ENCODE assay signal across 21 cellular contexts in the genomic region with DNA sequence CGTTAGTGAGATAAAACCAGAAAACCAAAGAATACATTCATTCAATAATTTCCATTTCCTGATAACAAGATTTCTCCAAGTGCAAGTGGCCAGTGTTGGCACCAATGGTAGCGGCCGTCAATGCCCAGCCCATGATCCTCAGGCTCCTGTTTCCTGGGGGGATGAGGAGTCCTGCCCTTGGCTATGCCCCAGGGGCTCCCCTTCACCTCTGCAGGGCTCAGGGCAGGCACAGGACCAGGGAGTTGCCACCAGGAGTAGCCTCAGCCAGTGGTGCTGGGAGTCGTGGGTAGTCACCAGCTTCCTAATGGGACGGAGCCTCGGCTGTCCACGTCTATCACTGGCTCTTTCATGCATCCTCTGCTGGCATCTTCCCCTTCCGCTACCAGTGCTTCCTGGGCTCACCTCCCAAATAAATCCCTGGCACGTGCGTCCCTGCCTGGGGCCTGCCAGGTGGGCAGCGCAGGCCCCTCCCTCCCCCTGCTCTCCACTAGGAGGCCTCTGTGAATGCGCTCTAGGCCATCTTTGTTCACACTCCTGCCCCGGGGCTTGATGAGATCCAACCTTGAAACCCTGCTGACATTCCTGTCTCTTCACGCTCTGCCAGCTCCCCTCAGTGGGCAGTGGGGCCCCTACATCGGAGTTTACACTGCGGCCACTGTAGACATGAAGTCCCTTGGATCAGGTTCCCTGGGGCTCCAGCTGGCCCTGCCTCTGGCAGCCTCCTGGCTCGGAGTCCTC.
DNase-seq lines count a peak whose midpoint lies in the region; ATAC-seq, FAIRE-seq and TF ChIP-seq lines count a peak whose summit lies in the region.
"Had no signal": no experiment of that assay in that cellular context is flagged by ENCODE, and none has a peak within 500 bp of the region (broad histone marks: within the 10 kb centered on the region; RNA-seq: fewer than 3 reads in every experiment).

No MANE protein-coding gene starts in this region.

- peak; percentile 79 for DNase-seq in H7
- peak; percentile 49 for DNase-seq in RWPE2 (ENCODE audit: low spot score)
- DNase-seq in kidney, result peak; percentile 52
- DNase-seq in stimulated activated effector memory CD8-positive, alpha-beta T cell treated with anti-CD3 and anti-CD28 coated beads, Interleukin-12 subunit alpha, Interleukin-12 subunit beta, amount 100 ng/mL, for 72 hours (ENCODE audit: low spot score in 2 of 2), result no peak
- DNase-seq in activated CD8-positive, alpha-beta memory T cell treated with anti-CD3 and anti-CD28 coated beads, Interleukin-2, amount 10 ng/mL, durations not matched to agents 7 days and 5 days, result no peak
- DNase-seq in NOMO-1 treated with DMSO at 0.1 percent for 48 hours (lab: John Stamatoyannopoulos, UW; ENCODE audit: unreplicated experiment), result no peak
- DNase-seq in HPDE6-E6E7 (ENCODE audit: extremely low spot score), result no peak
- DNase-seq: activated CD8-positive, alpha-beta T cell treated with anti-CD3 and anti-CD28 coated beads for 36 hours; activated T-cell treated with anti-CD3 and anti-CD28 coated beads, Interleukin-2, amount 50 U/mL, for 48 hours; AML-193; colonic mucosa; GM23248; mucosa of descending colon; SIG-M5; stimulated activated CD4-positive, alpha-beta T cell treated with anti-CD3 and anti-CD28 coated beads, Interleukin-15, amount 100 ng/mL, for 24 hours; stimulated activated naive B cell treated with anti-CD40 and anti-IgM and Interleukin-4, amounts not matched to agents 10 μg/mL and 1 μg/mL and 100 μg/mL, for 72 hours; T-helper 17 cell; WERI-Rb-1 had no signal

- H3K4me3 Mint-ChIP-seq in stimulated activated effector memory CD8-positive, alpha-beta T cell treated with anti-CD3 and anti-CD28 coated beads, Interleukin-12 subunit alpha, Interleukin-12 subunit beta, amount 100 ng/mL, for 72 hours, result no peak overlapping the region
- no peak overlapping the region for H3K4me3 Mint-ChIP-seq in activated CD8-positive, alpha-beta memory T cell treated with anti-CD3 and anti-CD28 coated beads, Interleukin-2, amount 10 ng/mL, durations not matched to agents 7 days and 5 days
- H3K4me3 Mint-ChIP-seq: activated CD8-positive, alpha-beta T cell treated with anti-CD3 and anti-CD28 coated beads for 36 hours; activated naive CD4-positive, alpha-beta T cell treated with anti-CD3 and anti-CD28 coated beads, Interleukin-2, amount 50 U/mL, for 24 hours; stimulated activated naive B cell treated with anti-CD40 and anti-IgM and Interleukin-4, amounts not matched to agents 10 μg/mL and 1 μg/mL and 100 μg/mL, for 72 hours; T-helper 17 cell had no signal

- no peak overlapping the region for H3K9ac ChIP-seq in kidney (ENCODE audit: low read length in 2 of 2)
- H3K9ac ChIP-seq: GM23248 had no signal

- no peak overlapping the region for H3K27ac Mint-ChIP-seq in stimulated activated effector memory CD8-positive, alpha-beta T cell treated with anti-CD3 and anti-CD28 coated beads, Interleukin-12 subunit alpha, Interleukin-12 subunit beta, amount 100 ng/mL, for 72 hours
- H3K27ac Mint-ChIP-seq in activated CD8-positive, alpha-beta memory T cell treated with anti-CD3 and anti-CD28 coated beads, Interleukin-2, amount 10 ng/mL, durations not matched to agents 7 days and 5 days, result no peak overlapping the region
- H3K27ac Mint-ChIP-seq: activated CD8-positive, alpha-beta T cell treated with anti-CD3 and anti-CD28 coated beads for 36 hours; activated naive CD4-positive, alpha-beta T cell treated with anti-CD3 and anti-CD28 coated beads, Interleukin-2, amount 50 U/mL, for 24 hours; stimulated activated naive B cell treated with anti-CD40 and anti-IgM and Interleukin-4, amounts not matched to agents 10 μg/mL and 1 μg/mL and 100 μg/mL, for 72 hours; T-helper 17 cell had no signal

- CTCF ChIA-PET in activated CD8-positive, alpha-beta memory T cell treated with anti-CD3 and anti-CD28 coated beads, Interleukin-2, amount 10 ng/mL, durations not matched to agents 7 days and 5 days (lab: Charles Lee), result no interaction called here

- intact Hi-C loops in kidney (cut with DNase I), result no loop called here

- H3K4me1 ChIP-seq in RWPE2 (ENCODE audit: insufficient read depth, poor library complexity, severe bottlenecking) (no peaks in the 10 kb centered on the region), kidney (ENCODE audit: control insufficient read depth in 1 of 2, insufficient read depth in 1 of 2, low read depth in 1 of 2, low read length in 2 of 2) (no peaks in the 10 kb centered on the region)
- H3K4me1 ChIP-seq: colonic mucosa, right atrium auricular region had no signal

- TF ChIP-seq CTCF in RWPE2 (IDR thresholded peaks at IDR 0.05; ENCODE audit: poor library complexity, severe bottlenecking) (peak; percentile 17), kidney (IDR thresholded peaks at IDR 0.05; ENCODE audit: borderline replicate concordance, extremely low read depth, insufficient read depth) (no peak)

- no peak for FAIRE-seq in kidney (lab: Jason Lieb, UNC)

- H3K4me3 ChIP-seq in H7 (ENCODE audit: insufficient read depth, low read depth, low read length), result no peak overlapping the region
- no peak overlapping the region for H3K4me3 ChIP-seq in RWPE2 (ENCODE audit: severe bottlenecking)
- no peak overlapping the region for H3K4me3 ChIP-seq in kidney (ENCODE audit: low read length in 2 of 2)
- H3K4me3 ChIP-seq: colonic mucosa, GM23248, hepatocyte, mucosa of descending colon, right atrium auricular region had no signal

- H3K27ac ChIP-seq in RWPE2 (ENCODE audit: poor library complexity, severe bottlenecking), result no peak overlapping the region
- H3K27ac ChIP-seq in kidney (ENCODE audit: low read depth in 2 of 2, low read length in 2 of 2), result no peak overlapping the region
- H3K27ac ChIP-seq: colonic mucosa, GM23248, hepatocyte, right atrium auricular region, WERI-Rb-1 had no signal

- H3K36me3 Mint-ChIP-seq in stimulated activated effector memory CD8-positive, alpha-beta T cell treated with anti-CD3 and anti-CD28 coated beads, Interleukin-12 subunit alpha, Interleukin-12 subunit beta, amount 100 ng/mL, for 72 hours, result no peaks in the 10 kb centered on the region
- H3K36me3 Mint-ChIP-seq in activated CD8-positive, alpha-beta memory T cell treated with anti-CD3 and anti-CD28 coated beads, Interleukin-2, amount 10 ng/mL, durations not matched to agents 7 days and 5 days, result no peaks in the 10 kb centered on the region
- H3K36me3 Mint-ChIP-seq: activated naive CD4-positive, alpha-beta T cell treated with anti-CD3 and anti-CD28 coated beads, Interleukin-2, amount 50 U/mL, for 24 hours; stimulated activated naive B cell treated with anti-CD40 and anti-IgM and Interleukin-4, amounts not matched to agents 10 μg/mL and 1 μg/mL and 100 μg/mL, for 72 hours had no signal

- H3K36me3 ChIP-seq in H7 (replicated peaks; ENCODE audit: control insufficient read depth, insufficient read depth, low read length) (no peaks in the 10 kb centered on the region), RWPE2 (ENCODE audit: low read depth) (no peaks in the 10 kb centered on the region), kidney (ENCODE audit: control insufficient read depth in 1 of 2, insufficient read depth in 2 of 2, low read length in 2 of 2) (no peaks in the 10 kb centered on the region)
- H3K36me3 ChIP-seq: colonic mucosa, right atrium auricular region, WERI-Rb-1 had no signal

- H3K27me3 ChIP-seq in H7 (ENCODE audit: control insufficient read depth, insufficient read depth, low read length), result no peaks in the 10 kb centered on the region
- H3K27me3 ChIP-seq in RWPE2 (ENCODE audit: insufficient read depth, poor library complexity, severe bottlenecking), result peaks cover 4% of the 10 kb centered on the region
- H3K27me3 ChIP-seq: colonic mucosa, hepatocyte, right atrium auricular region had no signal

- peak; percentile 33; the same call in 1 of the 3 replicates for ATAC-seq in RWPE2 (ENCODE audit: low read depth)
- peak; percentile 24 for ATAC-seq in stimulated activated effector memory CD8-positive, alpha-beta T cell treated with anti-CD3 and anti-CD28 coated beads, Interleukin-12 subunit alpha, Interleukin-12 subunit beta, amount 100 ng/mL, for 72 hours
- ATAC-seq in activated CD8-positive, alpha-beta memory T cell treated with anti-CD3 and anti-CD28 coated beads, Interleukin-2, amount 10 ng/mL, durations not matched to agents 7 days and 5 days, result no peak
- ATAC-seq: activated CD8-positive, alpha-beta T cell treated with anti-CD3 and anti-CD28 coated beads for 36 hours; mucosa of descending colon; T-helper 17 cell had no signal

- H3K9me3 ChIP-seq in RWPE2 (ENCODE audit: severe bottlenecking), result no peaks in the 10 kb centered on the region
- peaks cover 2 to 5% of the 10 kb centered on the region in 2 donors for H3K9me3 ChIP-seq in kidney (ENCODE audit: control insufficient read depth in 1 of 2, low read length in 2 of 2)
- H3K9me3 ChIP-seq: colonic mucosa had no signal

- no peaks in the 10 kb centered on the region for H3K9me3 Mint-ChIP-seq in stimulated activated effector memory CD8-positive, alpha-beta T cell treated with anti-CD3 and anti-CD28 coated beads, Interleukin-12 subunit alpha, Interleukin-12 subunit beta, amount 100 ng/mL, for 72 hours
- no peaks in the 10 kb centered on the region for H3K9me3 Mint-ChIP-seq in activated CD8-positive, alpha-beta memory T cell treated with anti-CD3 and anti-CD28 coated beads, Interleukin-2, amount 10 ng/mL, durations not matched to agents 7 days and 5 days (ENCODE audit: low read depth)

- peaks cover 14% of the 10 kb centered on the region for H3K27me3 Mint-ChIP-seq in activated CD8-positive, alpha-beta memory T cell treated with anti-CD3 and anti-CD28 coated beads, Interleukin-2, amount 10 ng/mL, durations not matched to agents 7 days and 5 days
- H3K27me3 Mint-ChIP-seq: activated CD8-positive, alpha-beta T cell treated with anti-CD3 and anti-CD28 coated beads for 36 hours; stimulated activated naive B cell treated with anti-CD40 and anti-IgM and Interleukin-4, amounts not matched to agents 10 μg/mL and 1 μg/mL and 100 μg/mL, for 72 hours had no signal

- H3K4me1 Mint-ChIP-seq in stimulated activated effector memory CD8-positive, alpha-beta T cell treated with anti-CD3 and anti-CD28 coated beads, Interleukin-12 subunit alpha, Interleukin-12 subunit beta, amount 100 ng/mL, for 72 hours, result no peaks in the 10 kb centered on the region
- H3K4me1 Mint-ChIP-seq in activated CD8-positive, alpha-beta memory T cell treated with anti-CD3 and anti-CD28 coated beads, Interleukin-2, amount 10 ng/mL, durations not matched to agents 7 days and 5 days, result no peaks in the 10 kb centered on the region
- H3K4me1 Mint-ChIP-seq: activated naive CD4-positive, alpha-beta T cell treated with anti-CD3 and anti-CD28 coated beads, Interleukin-2, amount 50 U/mL, for 24 hours; T-helper 17 cell had no signal

Comparison
In these comparisons a context has a peak if more than half of its experiments do, and no peak if none do; other contexts are left out.
1. DNase-seq: peak in H7 (single experiment), RWPE2 (single experiment) and kidney (single experiment); none in stimulated activated effector memory CD8-positive, alpha-beta T cell treated with anti-CD3 and anti-CD28 coated beads, Interleukin-12 subunit alpha, Interleukin-12 subunit beta, amount 100 ng/mL, for 72 hours (0 of 2), activated CD8-positive, alpha-beta memory T cell treated with anti-CD3 and anti-CD28 coated beads, Interleukin-2, amount 10 ng/mL, durations not matched to agents 7 days and 5 days (single experiment), NOMO-1 treated with DMSO at 0.1 percent for 48 hours (single experiment) and HPDE6-E6E7 (single experiment).